Comparison of ENCODE assay signal across 1 cellular context in the genomic region with DNA sequence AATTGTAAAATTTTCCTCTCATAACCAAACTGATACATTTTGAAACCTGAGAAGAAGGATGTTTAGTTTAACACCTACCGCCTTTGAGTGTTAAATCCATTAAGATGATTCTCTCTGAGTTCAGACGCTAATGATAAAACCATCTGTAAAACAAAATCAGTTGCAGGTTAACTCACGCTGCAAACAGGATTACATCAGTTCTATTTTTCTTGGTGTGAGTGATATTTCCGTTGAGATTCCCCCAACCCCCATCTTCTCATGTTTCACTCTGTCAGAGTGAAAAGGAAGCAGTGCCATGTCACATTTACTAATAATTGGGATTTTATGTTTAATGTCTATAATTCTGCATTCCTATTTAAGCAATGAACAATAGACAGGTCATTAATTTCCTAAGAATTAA.
TF ChIP-seq lines count a peak whose summit lies in the region.

No MANE protein-coding gene starts in this region.

TF ChIP-seq in K562, 482 proteins besides CTCF, POLR2A, EP300 and RAD21 (continued from another document and continues in another):
- peak in 1 of 2 experiments; percentile 81; a peak in 2 of 4 replicates for TF ChIP-seq RCOR1 (IDR thresholded peaks at IDR 0.05; ENCODE audit: borderline replicate concordance in 1 of 2, low read depth in 2 of 2, low read length in 2 of 2)
- TF ChIP-seq SUPT5H (IDR thresholded peaks at IDR 0.05): no peak
- TF ChIP-seq ZNF175 (CRISPR knock-in tag; IDR thresholded peaks at IDR 0.05; ENCODE audit: low read depth): 0 out of 2 replicates have a peak, but pooled peaks have one; percentile 56
- no peak for TF ChIP-seq FOXK2 (conservative IDR thresholded peaks at IDR 0.05 in 1 of 2, IDR thresholded peaks at IDR 0.05 in 1 of 2; ENCODE audit: low read depth in 2 of 2)
- TF ChIP-seq NR2F6 (CRISPR knock-in tag; IDR thresholded peaks at IDR 0.05): no peak
- no peak for TF ChIP-seq PPARD (CRISPR knock-in tag; IDR thresholded peaks at IDR 0.05)
- TF ChIP-seq, protein P1, sequence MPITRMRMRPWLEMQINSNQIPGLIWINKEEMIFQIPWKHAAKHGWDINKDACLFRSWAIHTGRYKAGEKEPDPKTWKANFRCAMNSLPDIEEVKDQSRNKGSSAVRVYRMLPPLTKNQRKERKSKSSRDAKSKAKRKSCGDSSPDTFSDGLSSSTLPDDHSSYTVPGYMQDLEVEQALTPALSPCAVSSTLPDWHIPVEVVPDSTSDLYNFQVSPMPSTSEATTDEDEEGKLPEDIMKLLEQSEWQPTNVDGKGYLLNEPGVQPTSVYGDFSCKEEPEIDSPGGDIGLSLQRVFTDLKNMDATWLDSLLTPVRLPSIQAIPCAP (CRISPR knock-in tag; IDR thresholded peaks at IDR 0.05; ENCODE audit: borderline replicate concordance): no peak
- TF ChIP-seq SMAD3 (CRISPR knock-in tag; conservative IDR thresholded peaks at IDR 0.05): no peak
- TF ChIP-seq SETDB1 (IDR thresholded peaks at IDR 0.05; ENCODE audit: low read length): no peak
- TF ChIP-seq HMG20B (CRISPR knock-in tag; IDR thresholded peaks at IDR 0.05): no peak
- no peak for TF ChIP-seq ZC3H4 (CRISPR knock-in tag; IDR thresholded peaks at IDR 0.05; ENCODE audit: borderline replicate concordance)
- TF ChIP-seq BRD4 (IDR thresholded peaks at IDR 0.05): peak; percentile 56; the same call in 1 of the 2 replicates
- no peak for TF ChIP-seq ZNF274 (IDR thresholded peaks at IDR 0.05; ENCODE audit: borderline replicate concordance, low read depth, low read length)
- peak; percentile 40 for TF ChIP-seq HDAC3 (IDR thresholded peaks at IDR 0.05; ENCODE audit: borderline replicate concordance, partially characterized antibody)
- TF ChIP-seq, protein P2, sequence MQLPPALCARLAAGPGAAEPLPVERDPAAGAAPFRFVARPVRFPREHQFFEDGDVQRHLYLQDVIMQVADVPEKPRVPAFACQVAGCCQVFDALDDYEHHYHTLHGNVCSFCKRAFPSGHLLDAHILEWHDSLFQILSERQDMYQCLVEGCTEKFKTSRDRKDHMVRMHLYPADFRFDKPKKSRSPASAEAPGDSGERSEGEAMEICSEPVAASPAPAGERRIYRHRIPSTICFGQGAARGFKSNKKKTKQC (CRISPR knock-in tag; IDR thresholded peaks at IDR 0.05): no peak
- no peak for TF ChIP-seq ZNF75A (CRISPR knock-in tag; IDR thresholded peaks at IDR 0.05)
- TF ChIP-seq KDM2B (CRISPR knock-in tag; IDR thresholded peaks at IDR 0.05): no peak
- TF ChIP-seq MEF2A (IDR thresholded peaks at IDR 0.05; ENCODE audit: control insufficient read depth, low read depth, low read length): peak; percentile 90
- TF ChIP-seq, protein P3, sequence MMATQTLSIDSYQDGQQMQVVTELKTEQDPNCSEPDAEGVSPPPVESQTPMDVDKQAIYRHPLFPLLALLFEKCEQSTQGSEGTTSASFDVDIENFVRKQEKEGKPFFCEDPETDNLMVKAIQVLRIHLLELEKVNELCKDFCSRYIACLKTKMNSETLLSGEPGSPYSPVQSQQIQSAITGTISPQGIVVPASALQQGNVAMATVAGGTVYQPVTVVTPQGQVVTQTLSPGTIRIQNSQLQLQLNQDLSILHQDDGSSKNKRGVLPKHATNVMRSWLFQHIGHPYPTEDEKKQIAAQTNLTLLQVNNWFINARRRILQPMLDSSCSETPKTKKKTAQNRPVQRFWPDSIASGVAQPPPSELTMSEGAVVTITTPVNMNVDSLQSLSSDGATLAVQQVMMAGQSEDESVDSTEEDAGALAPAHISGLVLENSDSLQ (IDR thresholded peaks at IDR 0.05): peak; percentile 56
- no peak for TF ChIP-seq ZSCAN32 (CRISPR knock-in tag; IDR thresholded peaks at IDR 0.05)
- TF ChIP-seq, protein P4, sequence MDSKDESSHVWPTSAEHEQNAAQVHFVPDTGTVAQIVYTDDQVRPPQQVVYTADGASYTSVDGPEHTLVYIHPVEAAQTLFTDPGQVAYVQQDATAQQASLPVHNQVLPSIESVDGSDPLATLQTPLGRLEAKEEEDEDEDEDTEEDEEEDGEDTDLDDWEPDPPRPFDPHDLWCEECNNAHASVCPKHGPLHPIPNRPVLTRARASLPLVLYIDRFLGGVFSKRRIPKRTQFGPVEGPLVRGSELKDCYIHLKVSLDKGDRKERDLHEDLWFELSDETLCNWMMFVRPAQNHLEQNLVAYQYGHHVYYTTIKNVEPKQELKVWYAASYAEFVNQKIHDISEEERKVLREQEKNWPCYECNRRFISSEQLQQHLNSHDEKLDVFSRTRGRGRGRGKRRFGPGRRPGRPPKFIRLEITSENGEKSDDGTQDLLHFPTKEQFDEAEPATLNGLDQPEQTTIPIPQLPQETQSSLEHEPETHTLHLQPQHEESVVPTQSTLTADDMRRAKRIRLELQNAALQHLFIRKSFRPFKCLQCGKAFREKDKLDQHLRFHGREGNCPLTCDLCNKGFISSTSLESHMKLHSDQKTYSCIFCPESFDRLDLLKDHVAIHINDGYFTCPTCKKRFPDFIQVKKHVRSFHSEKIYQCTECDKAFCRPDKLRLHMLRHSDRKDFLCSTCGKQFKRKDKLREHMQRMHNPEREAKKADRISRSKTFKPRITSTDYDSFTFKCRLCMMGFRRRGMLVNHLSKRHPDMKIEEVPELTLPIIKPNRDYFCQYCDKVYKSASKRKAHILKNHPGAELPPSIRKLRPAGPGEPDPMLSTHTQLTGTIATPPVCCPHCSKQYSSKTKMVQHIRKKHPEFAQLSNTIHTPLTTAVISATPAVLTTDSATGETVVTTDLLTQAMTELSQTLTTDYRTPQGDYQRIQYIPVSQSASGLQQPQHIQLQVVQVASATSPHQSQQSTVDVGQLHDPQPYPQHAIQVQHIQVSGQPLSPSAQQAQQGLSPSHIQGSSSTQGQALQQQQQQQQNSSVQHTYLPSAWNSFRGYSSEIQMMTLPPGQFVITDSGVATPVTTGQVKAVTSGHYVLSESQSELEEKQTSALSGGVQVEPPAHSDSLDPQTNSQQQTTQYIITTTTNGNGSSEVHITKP (IDR thresholded peaks at IDR 0.05; ENCODE audit: partially characterized antibody): no peak
- peak; percentile 26; the same call in 1 of the 2 replicates for TF ChIP-seq PML (IDR thresholded peaks at IDR 0.05; ENCODE audit: low read length)
- no peak for TF ChIP-seq CEBPG (CRISPR knock-in tag; IDR thresholded peaks at IDR 0.05)
- peak in 1 of 2 experiments; percentile 77; a peak in 2 of 4 replicates for TF ChIP-seq CEBPG (tag; conservative IDR thresholded peaks at IDR 0.05 in 1 of 2, IDR thresholded peaks at IDR 0.05 in 1 of 2)
- TF ChIP-seq, protein P5, sequence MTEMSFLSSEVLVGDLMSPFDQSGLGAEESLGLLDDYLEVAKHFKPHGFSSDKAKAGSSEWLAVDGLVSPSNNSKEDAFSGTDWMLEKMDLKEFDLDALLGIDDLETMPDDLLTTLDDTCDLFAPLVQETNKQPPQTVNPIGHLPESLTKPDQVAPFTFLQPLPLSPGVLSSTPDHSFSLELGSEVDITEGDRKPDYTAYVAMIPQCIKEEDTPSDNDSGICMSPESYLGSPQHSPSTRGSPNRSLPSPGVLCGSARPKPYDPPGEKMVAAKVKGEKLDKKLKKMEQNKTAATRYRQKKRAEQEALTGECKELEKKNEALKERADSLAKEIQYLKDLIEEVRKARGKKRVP (CRISPR knock-in tag; IDR thresholded peaks at IDR 0.05): no peak
- TF ChIP-seq TRIM24 (IDR thresholded peaks at IDR 0.05): peak in 1 of 2 experiments; percentile 56; a peak in 1 of 4 replicates
- TF ChIP-seq, protein P6, sequence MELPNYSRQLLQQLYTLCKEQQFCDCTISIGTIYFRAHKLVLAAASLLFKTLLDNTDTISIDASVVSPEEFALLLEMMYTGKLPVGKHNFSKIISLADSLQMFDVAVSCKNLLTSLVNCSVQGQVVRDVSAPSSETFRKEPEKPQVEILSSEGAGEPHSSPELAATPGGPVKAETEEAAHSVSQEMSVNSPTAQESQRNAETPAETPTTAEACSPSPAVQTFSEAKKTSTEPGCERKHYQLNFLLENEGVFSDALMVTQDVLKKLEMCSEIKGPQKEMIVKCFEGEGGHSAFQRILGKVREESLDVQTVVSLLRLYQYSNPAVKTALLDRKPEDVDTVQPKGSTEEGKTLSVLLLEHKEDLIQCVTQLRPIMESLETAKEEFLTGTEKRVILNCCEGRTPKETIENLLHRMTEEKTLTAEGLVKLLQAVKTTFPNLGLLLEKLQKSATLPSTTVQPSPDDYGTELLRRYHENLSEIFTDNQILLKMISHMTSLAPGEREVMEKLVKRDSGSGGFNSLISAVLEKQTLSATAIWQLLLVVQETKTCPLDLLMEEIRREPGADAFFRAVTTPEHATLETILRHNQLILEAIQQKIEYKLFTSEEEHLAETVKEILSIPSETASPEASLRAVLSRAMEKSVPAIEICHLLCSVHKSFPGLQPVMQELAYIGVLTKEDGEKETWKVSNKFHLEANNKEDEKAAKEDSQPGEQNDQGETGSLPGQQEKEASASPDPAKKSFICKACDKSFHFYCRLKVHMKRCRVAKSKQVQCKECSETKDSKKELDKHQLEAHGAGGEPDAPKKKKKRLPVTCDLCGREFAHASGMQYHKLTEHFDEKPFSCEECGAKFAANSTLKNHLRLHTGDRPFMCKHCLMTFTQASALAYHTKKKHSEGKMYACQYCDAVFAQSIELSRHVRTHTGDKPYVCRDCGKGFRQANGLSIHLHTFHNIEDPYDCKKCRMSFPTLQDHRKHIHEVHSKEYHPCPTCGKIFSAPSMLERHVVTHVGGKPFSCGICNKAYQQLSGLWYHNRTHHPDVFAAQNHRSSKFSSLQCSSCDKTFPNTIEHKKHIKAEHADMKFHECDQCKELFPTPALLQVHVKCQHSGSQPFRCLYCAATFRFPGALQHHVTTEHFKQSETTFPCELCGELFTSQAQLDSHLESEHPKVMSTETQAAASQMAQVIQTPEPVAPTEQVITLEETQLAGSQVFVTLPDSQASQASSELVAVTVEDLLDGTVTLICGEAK (IDR thresholded peaks at IDR 0.05): no peak
- TF ChIP-seq, protein P6 (CRISPR knock-in tag; IDR thresholded peaks at IDR 0.05): no peak
- no peak for TF ChIP-seq ZNF134 (CRISPR knock-in tag; conservative IDR thresholded peaks at IDR 0.05)
